ENCODE assay signal across 18 cellular contexts in the genomic region with DNA sequence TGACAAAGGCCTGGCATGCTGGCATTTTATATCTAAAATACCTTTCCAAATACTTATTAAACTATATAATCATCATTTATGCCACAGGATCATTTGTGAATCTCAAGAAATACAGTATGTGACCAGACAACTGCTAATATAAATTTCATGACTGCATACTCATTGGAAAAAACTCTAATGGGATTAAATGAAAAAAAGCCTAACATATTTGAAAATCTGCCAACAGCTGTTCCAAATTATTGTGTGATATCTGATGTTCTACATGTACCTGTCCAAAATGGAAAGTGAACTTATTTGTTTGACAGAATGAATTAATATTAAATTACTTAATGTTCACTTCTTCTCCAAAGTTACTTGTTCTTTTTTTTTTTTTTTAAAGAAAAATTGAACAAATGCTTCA.
A peak's percentile ranks its signal among the peaks of the same experiment; 100 is the strongest.
DNase-seq lines count a peak whose midpoint lies in the region; ATAC-seq and TF ChIP-seq lines count a peak whose summit lies in the region.
"Had no signal": no experiment of that assay in that cellular context is flagged by ENCODE, and none has a peak within 500 bp of the region (broad histone marks: within the 10 kb centered on the region; RNA-seq: fewer than 3 reads in every experiment).

No MANE protein-coding gene starts in this region.

- in situ Hi-C loops in GM23248 (cut with MboI) = no loop called here

- H3K9me3 Mint-ChIP-seq in activated naive CD4-positive, alpha-beta T cell treated with anti-CD3 and anti-CD28 coated beads, Interleukin-2, amount 10 ng/mL, durations not matched to agents 7 days and 5 days = peaks cover 4% of the 10 kb centered on the region

- no peaks in the 10 kb centered on the region for H3K27me3 Mint-ChIP-seq in activated naive CD4-positive, alpha-beta T cell treated with anti-CD3 and anti-CD28 coated beads, Interleukin-2, amount 10 ng/mL, durations not matched to agents 7 days and 5 days
- H3K27me3 Mint-ChIP-seq: activated CD8-positive, alpha-beta memory T cell treated with anti-CD3 and anti-CD28 coated beads, Interleukin-2, amount 10 ng/mL, durations not matched to agents 7 days and 5 days had no signal

- TF ChIP-seq EP300 in suprapubic skin (IDR thresholded peaks at IDR 0.05) = no peak

- no peaks in the 10 kb centered on the region for H3K9me2 ChIP-seq in GM23248 (ENCODE audit: insufficient read depth)

- no peak overlapping the region for H3K27ac Mint-ChIP-seq in activated naive CD4-positive, alpha-beta T cell treated with anti-CD3 and anti-CD28 coated beads, Interleukin-2, amount 10 ng/mL, durations not matched to agents 7 days and 5 days
- H3K27ac Mint-ChIP-seq: activated CD8-positive, alpha-beta memory T cell treated with anti-CD3 and anti-CD28 coated beads, Interleukin-2, amount 10 ng/mL, durations not matched to agents 7 days and 5 days had no signal

- H3K4me1 ChIP-seq in GM23248 (ENCODE audit: insufficient read depth) (peaks cover 57% of the 10 kb centered on the region), adipocyte (ENCODE audit: control insufficient read depth, insufficient read depth, low read length) (peaks cover 43% of the 10 kb centered on the region), suprapubic skin (peaks cover 30% of the 10 kb centered on the region)

- H3K27me3 ChIP-seq in GM23248 (replicated peaks; ENCODE audit: insufficient read depth) (no peaks in the 10 kb centered on the region), adipocyte (replicated peaks; ENCODE audit: control insufficient read depth, insufficient read depth, low read length) (no peaks in the 10 kb centered on the region), suprapubic skin (no peaks in the 10 kb centered on the region)

- no peak for ATAC-seq in left cardiac atrium
- ATAC-seq: activated CD4-positive, CD25-positive, alpha-beta regulatory T cell treated with anti-CD3 and anti-CD28 coated beads, Interleukin-2, amount 50 U/mL, for 24 hours; activated CD8-positive, alpha-beta memory T cell treated with anti-CD3 and anti-CD28 coated beads, Interleukin-2, amount 10 ng/mL, durations not matched to agents 7 days and 5 days; left ventricle myocardium superior had no signal

- H3K9ac ChIP-seq in GM23248 (peak overlapping the region; percentile 63), adipocyte (ENCODE audit: low read length) (peak overlapping the region; percentile 35)

- H3K9me3 ChIP-seq in GM23248 (ENCODE audit: low read depth) (no peaks in the 10 kb centered on the region), adipocyte (ENCODE audit: control insufficient read depth, low read length) (no peaks in the 10 kb centered on the region), suprapubic skin (no peaks in the 10 kb centered on the region)

- H3K36me3 ChIP-seq in GM23248 (ENCODE audit: low read depth) = no peaks in the 10 kb centered on the region
- peaks cover 14% of the 10 kb centered on the region for H3K36me3 ChIP-seq in adipocyte (ENCODE audit: control insufficient read depth, insufficient read depth, low read length, severe bottlenecking)
- H3K36me3 ChIP-seq in suprapubic skin = no peaks in the 10 kb centered on the region

- H3K4me3 ChIP-seq in GM23248 = peak overlapping the region; percentile 28; the same call in 1 of the 2 replicates
- H3K4me3 ChIP-seq in adipocyte (ENCODE audit: low read length) = peak overlapping the region; percentile 53
- no peak overlapping the region for H3K4me3 ChIP-seq in suprapubic skin

- no peak overlapping the region for H3K4me3 Mint-ChIP-seq in activated naive CD4-positive, alpha-beta T cell treated with anti-CD3 and anti-CD28 coated beads, Interleukin-2, amount 10 ng/mL, durations not matched to agents 7 days and 5 days
- H3K4me3 Mint-ChIP-seq: activated CD8-positive, alpha-beta memory T cell treated with anti-CD3 and anti-CD28 coated beads, Interleukin-2, amount 10 ng/mL, durations not matched to agents 7 days and 5 days had no signal

- TF ChIP-seq CTCF in 22Rv1 (IDR thresholded peaks at IDR 0.05) (no peak), suprapubic skin (IDR thresholded peaks at IDR 0.05) (no peak)

- H3K27ac ChIP-seq in 22Rv1 (peak overlapping the region; percentile 61), GM23248 (peak overlapping the region; percentile 90), suprapubic skin (no peak overlapping the region)

- CTCF ChIA-PET in activated naive CD4-positive, alpha-beta T cell treated with anti-CD3 and anti-CD28 coated beads, Interleukin-2, amount 10 ng/mL, durations not matched to agents 7 days and 5 days (lab: Charles Lee) = no interaction called here

- intact Hi-C loops in left cardiac atrium (cut with DNase I) = no loop called here

- peaks cover 11% of the 10 kb centered on the region; the same call in 1 of the 2 replicates for H3K79me2 ChIP-seq in GM23248 (ENCODE audit: insufficient read depth)

- peak; percentile 58 for DNase-seq in GM23248
- DNase-seq in adipocyte (ENCODE audit: low read depth) = peak; percentile 60
- peak; percentile 42 for DNase-seq in fibroblast of peridontal ligament (ENCODE audit: extremely low read depth)
- DNase-seq in activated CD8-positive, alpha-beta memory T cell treated with anti-CD3 and anti-CD28 coated beads, Interleukin-2, amount 50 U/mL, for 4 hours = no peak
- no peak for DNase-seq in suprapubic skin (ENCODE audit: low spot score in 2 of 2)
- no peak for DNase-seq in left cardiac atrium
- DNase-seq in activated naive CD4-positive, alpha-beta T cell treated with anti-CD3 and anti-CD28 coated beads, Interleukin-2, amount 10 ng/mL, durations not matched to agents 7 days and 5 days = no peak
- DNase-seq: activated CD8-positive, alpha-beta memory T cell treated with anti-CD3 and anti-CD28 coated beads, Interleukin-2, amount 10 ng/mL, durations not matched to agents 7 days and 5 days; activated gamma-delta T cell; effector CD8-positive, alpha-beta T cell; foreskin melanocyte; left ventricle myocardium superior; NCI-H1436 treated with DMSO at 0.1 percent for 48 hours; Right ventricle myocardium superior; stimulated activated CD4-positive, alpha-beta T cell treated with anti-CD3 and anti-CD28 coated beads, Interleukin-12 subunit alpha, Interleukin-12 subunit beta, amount 100 ng/mL, for 4 hours; stimulated activated naive CD4-positive, alpha-beta T cell treated with Interleukin-2 at 50 U/mL for 16 hours had no signal

- peaks cover 28% of the 10 kb centered on the region for H3K4me1 Mint-ChIP-seq in activated naive CD4-positive, alpha-beta T cell treated with anti-CD3 and anti-CD28 coated beads, Interleukin-2, amount 10 ng/mL, durations not matched to agents 7 days and 5 days

- H4K20me1 ChIP-seq in GM23248 (ENCODE audit: insufficient read depth) = no peaks in the 10 kb centered on the region

- peak overlapping the region; percentile 75 for H3K4me2 ChIP-seq in GM23248 (ENCODE audit: unreplicated experiment)

- no peak for TF ChIP-seq POLR2A in suprapubic skin (IDR thresholded peaks at IDR 0.05)

- H3F3A ChIP-seq in GM23248 (ENCODE audit: insufficient read depth) = peaks cover 50% of the 10 kb centered on the region

- H3K36me3 Mint-ChIP-seq in activated naive CD4-positive, alpha-beta T cell treated with anti-CD3 and anti-CD28 coated beads, Interleukin-2, amount 10 ng/mL, durations not matched to agents 7 days and 5 days = peaks cover 23% of the 10 kb centered on the region

- no peak overlapping the region for H2AFZ ChIP-seq in GM23248

Comparison
In these comparisons a context has a peak if more than half of its experiments do, and no peak if none do; other contexts are left out.
1. DNase-seq: peak in GM23248 (single experiment), adipocyte (single experiment) and fibroblast of peridontal ligament (single experiment); none in activated CD8-positive, alpha-beta memory T cell treated with anti-CD3 and anti-CD28 coated beads, Interleukin-2, amount 50 U/mL, for 4 hours (single experiment), suprapubic skin (0 of 2), left cardiac atrium (single experiment) and activated naive CD4-positive, alpha-beta T cell treated with anti-CD3 and anti-CD28 coated beads, Interleukin-2, amount 10 ng/mL, durations not matched to agents 7 days and 5 days (single experiment).